Comparison of ENCODE assay signal across 29 cellular contexts in the genomic region with DNA sequence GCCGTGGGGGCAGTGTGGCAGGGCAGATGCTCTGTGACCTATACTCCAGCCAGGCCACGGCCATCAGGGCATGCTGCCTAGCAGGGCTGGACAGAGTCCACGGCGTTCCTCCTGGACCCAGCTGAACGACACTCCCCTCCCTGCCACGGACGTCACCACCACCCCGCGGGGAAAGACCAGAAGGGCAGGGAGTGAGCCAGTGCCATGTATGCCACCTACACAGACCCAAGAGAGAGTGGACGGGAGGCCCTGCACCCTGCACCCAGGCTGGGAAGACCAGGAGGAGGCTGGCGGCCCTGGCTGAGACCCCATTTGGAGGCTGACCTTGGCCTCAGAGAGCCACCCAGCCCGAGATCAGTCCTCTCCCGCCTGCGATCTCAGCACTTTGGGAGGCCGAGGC.
DNase-seq lines count a peak whose midpoint lies in the region; ATAC-seq and TF ChIP-seq lines count a peak whose summit lies in the region.
"Had no signal": no experiment of that assay in that cellular context is flagged by ENCODE, and none has a peak within 500 bp of the region (broad histone marks: within the 10 kb centered on the region; RNA-seq: fewer than 3 reads in every experiment).

No MANE protein-coding gene starts in this region.

- H3K27ac ChIP-seq in RWPE2 (ENCODE audit: poor library complexity, severe bottlenecking) (no peak overlapping the region), aorta (ENCODE audit: low read depth in 1 of 2, low read length in 2 of 2) (no peak overlapping the region), SK-N-SH (ENCODE audit: low read depth in 2 of 2, low read length in 1 of 2) (no peak overlapping the region)
- no peak overlapping the region for H3K27ac ChIP-seq in naive thymus-derived CD4-positive, alpha-beta T cell (ENCODE audit: low read depth, low read length)
- H3K27ac ChIP-seq: parathyroid adenoma had no signal

- intact Hi-C loops in left cardiac atrium (cut with DNase I) (no loop called here), aorta (cut with DNase I) (loop anchor here in 1 of 2 donors (5.0 kb wide), 1 partner anchor 140 kb away; the partner anchor contains the start of genes TACC3 and TMEM129)
- intact Hi-C loops in naive thymus-derived CD4-positive, alpha-beta T cell (cut with micrococcal nuclease), result no loop called here

- H3K9me2 ChIP-seq in SK-N-SH, result no peaks in the 10 kb centered on the region

- H3F3A ChIP-seq in SK-N-SH (replicated peaks; ENCODE audit: insufficient read depth), result peaks cover 16% of the 10 kb centered on the region

- WGBS in aorta, 2 donors, result 49 to 58% methylated on average over 15 of the region's 15 CpGs
- 69% methylated on average over 9 of the region's 15 CpGs for WGBS in SK-N-SH (ENCODE audit: low lambda C conversion rate)

- no peaks in the 10 kb centered on the region for H3K9me3 ChIP-seq in RWPE2 (ENCODE audit: severe bottlenecking)
- H3K9me3 ChIP-seq in naive thymus-derived CD4-positive, alpha-beta T cell (ENCODE audit: control insufficient read depth in 2 of 3, low read length in 3 of 3), result no peaks in the 10 kb centered on the region
- H3K9me3 ChIP-seq in aorta (ENCODE audit: control insufficient read depth, low read length), result no peaks in the 10 kb centered on the region
- H3K9me3 ChIP-seq in SK-N-SH, result no peaks in the 10 kb centered on the region
- H3K9me3 ChIP-seq: Caco-2, HAP-1, tibial nerve had no signal

- peak; percentile 56 for DNase-seq in RWPE2 (ENCODE audit: low spot score)
- peak; percentile 74 for DNase-seq in left cardiac atrium
- DNase-seq in naive thymus-derived CD4-positive, alpha-beta T cell, result no peak
- DNase-seq in aorta, result peak; percentile 45 to 76
- no peak for DNase-seq in activated CD8-positive, alpha-beta memory T cell treated with anti-CD3 and anti-CD28 coated beads, Interleukin-2, amount 50 U/mL, for 4 hours
- no peak for DNase-seq in SK-N-SH
- no peak for DNase-seq in NCI-H1048 (lab: John Stamatoyannopoulos, UW)
- DNase-seq: activated B cell treated with CpG ODN at 0.5 μM for 24 hours; activated CD4-positive, alpha-beta T cell treated with anti-CD3 and anti-CD28 coated beads, Interleukin-2, amount 50 U/mL, for 1 hour; activated CD8-positive, alpha-beta memory T cell treated with anti-CD3 and anti-CD28 coated beads, Interleukin-2, amount 10 ng/mL, durations not matched to agents 7 days and 5 days; activated gamma-delta T cell treated with Interleukin-2 at 50 U/mL for 16 hours; activated naive CD8-positive, alpha-beta T cell treated with anti-CD3 and anti-CD28 coated beads, Interleukin-2, amount 50 U/mL, for 24 hours; activated T-cell treated with anti-CD3 and anti-CD28 coated beads, Interleukin-2, amount 50 U/mL, for 48 hours; Caco-2; caudate nucleus; DMS53; mammary epithelial cell; NCI-H1105; NCI-H1930; NCI-H510A treated with DMSO at 0.1 percent for 48 hours; stimulated activated CD4-positive, alpha-beta T cell treated with anti-CD3 and anti-CD28 coated beads, Interleukin-4, amount 100 ng/mL, for 24 hours; T-helper 1 cell had no signal

- peaks cover 0 to 2% (median 0%) of the 10 kb centered on the region in 5 donors for H3K27me3 Mint-ChIP-seq in naive thymus-derived CD4-positive, alpha-beta T cell
- H3K27me3 Mint-ChIP-seq: activated B cell treated with CpG ODN at 0.5 μM for 24 hours; activated CD8-positive, alpha-beta memory T cell treated with anti-CD3 and anti-CD28 coated beads, Interleukin-2, amount 10 ng/mL, durations not matched to agents 7 days and 5 days had no signal

- CTCF ChIA-PET in naive thymus-derived CD4-positive, alpha-beta T cell (lab: Charles Lee), result interaction anchor here (0.9 to 1.0 kb wide), 3 partner anchors 9 to 23 kb away, joined by 3 to 5 read pairs (median 3); no protein-coding TSS in a partner anchor
- CTCF ChIA-PET in SK-N-SH (lab: Yijun Ruan, JAX), result interaction anchor here (0.9 to 3.7 kb wide), 5 partner anchors 8 to 47 kb away, joined by 3 to 16 read pairs (median 4); no protein-coding TSS in a partner anchor

- no peak overlapping the region for H3K9ac ChIP-seq in SK-N-SH
- H3K9ac ChIP-seq: parathyroid adenoma had no signal

- TF ChIP-seq EP300 in SK-N-SH (IDR thresholded peaks at IDR 0.05; ENCODE audit: borderline replicate concordance in 1 of 2, low read depth in 1 of 2, low read length in 1 of 2), result no peak

- peaks cover 0 to 14% (median 5%) of the 10 kb centered on the region in 7 donors for H3K4me1 Mint-ChIP-seq in naive thymus-derived CD4-positive, alpha-beta T cell

- H2AFZ ChIP-seq in SK-N-SH (ENCODE audit: low read depth), result no peak overlapping the region
- H2AFZ ChIP-seq: parathyroid adenoma had no signal

- H3K79me2 ChIP-seq in SK-N-SH (ENCODE audit: insufficient read depth), result no peaks in the 10 kb centered on the region
- H3K79me2 ChIP-seq: parathyroid adenoma had no signal

- H3K27me3 ChIP-seq in RWPE2 (ENCODE audit: insufficient read depth, poor library complexity, severe bottlenecking), result no peaks in the 10 kb centered on the region
- H3K27me3 ChIP-seq in naive thymus-derived CD4-positive, alpha-beta T cell (ENCODE audit: control insufficient read depth in 2 of 2, insufficient read depth in 2 of 2, low read length in 2 of 2), result no peaks in the 10 kb centered on the region
- H3K27me3 ChIP-seq in aorta (ENCODE audit: control insufficient read depth in 1 of 2, insufficient read depth in 2 of 2, low read length in 1 of 2), result no peaks in the 10 kb centered on the region
- no peaks in the 10 kb centered on the region for H3K27me3 ChIP-seq in SK-N-SH (ENCODE audit: insufficient read depth)
- H3K27me3 ChIP-seq: BLaER1 treated with 17β-estradiol and CSF1 and Interleukin-3, amounts not matched to agents 10 nM and 100 nM had no signal

- TF ChIP-seq CTCF in RWPE2 (IDR thresholded peaks at IDR 0.05; ENCODE audit: poor library complexity, severe bottlenecking) (no peak), SK-N-SH (IDR thresholded peaks at IDR 0.05) (no peak)

- no peak for TF ChIP-seq RAD21 in SK-N-SH (IDR thresholded peaks at IDR 0.05; ENCODE audit: low read length)

- H3K36me3 ChIP-seq in RWPE2 (ENCODE audit: low read depth) (no peaks in the 10 kb centered on the region), aorta (ENCODE audit: control insufficient read depth in 1 of 2, insufficient read depth in 2 of 2, low read length in 1 of 2) (no peaks in the 10 kb centered on the region), SK-N-SH (replicated peaks in 1 of 2; ENCODE audit: control insufficient read depth in 1 of 2, insufficient read depth in 2 of 2, low read length in 1 of 2) (no peaks in the 10 kb centered on the region)
- peaks cover 0 to 4% (median 0%) of the 10 kb centered on the region in 3 experiments for H3K36me3 ChIP-seq in naive thymus-derived CD4-positive, alpha-beta T cell (ENCODE audit: control insufficient read depth in 2 of 3, insufficient read depth in 3 of 3, low read length in 3 of 3)
- H3K36me3 ChIP-seq: BLaER1 treated with 17β-estradiol and CSF1 and Interleukin-3, amounts not matched to agents 10 nM and 100 nM; HAP-1; tibial nerve had no signal

- H3K4me1 ChIP-seq in RWPE2 (ENCODE audit: insufficient read depth, poor library complexity, severe bottlenecking), result no peaks in the 10 kb centered on the region
- H3K4me1 ChIP-seq in naive thymus-derived CD4-positive, alpha-beta T cell (ENCODE audit: control insufficient read depth in 2 of 2, insufficient read depth in 2 of 2, low read length in 2 of 2), result peaks cover 0 to 5% of the 10 kb centered on the region in 2 donors
- H3K4me1 ChIP-seq in aorta (ENCODE audit: control insufficient read depth in 1 of 2, insufficient read depth in 2 of 2, low read length in 2 of 2), result no peaks in the 10 kb centered on the region
- H3K4me1 ChIP-seq in SK-N-SH (ENCODE audit: control insufficient read depth in 1 of 2, insufficient read depth in 2 of 2, low read depth in 1 of 2, low read length in 1 of 2), result peaks cover 0 to 11% of the 10 kb centered on the region in 2 experiments; a peak in 1 of 4 replicates
- H3K4me1 ChIP-seq: parathyroid adenoma had no signal

- POLR2A ChIA-PET in naive thymus-derived CD4-positive, alpha-beta T cell (lab: Charles Lee), result no interaction called here
- POLR2A ChIA-PET in SK-N-SH (lab: Yijun Ruan, JAX), result no interaction called here

- H3K4me3 ChIP-seq in RWPE2 (ENCODE audit: severe bottlenecking), result no peak overlapping the region
- no peak overlapping the region for H3K4me3 ChIP-seq in naive thymus-derived CD4-positive, alpha-beta T cell (ENCODE audit: low read length)
- no peak overlapping the region for H3K4me3 ChIP-seq in aorta (ENCODE audit: low read length in 2 of 2)
- no peak overlapping the region for H3K4me3 ChIP-seq in SK-N-SH (ENCODE audit: low read depth in 2 of 2, low read length in 1 of 2)
- H3K4me3 ChIP-seq: BLaER1 treated with 17β-estradiol and CSF1 and Interleukin-3, amounts not matched to agents 10 nM and 100 nM; HAP-1; tibial nerve had no signal

- peak overlapping the region in 5 of 9 donors; percentile 39 to 72 (median 46) for H3K27ac Mint-ChIP-seq in naive thymus-derived CD4-positive, alpha-beta T cell
- H3K27ac Mint-ChIP-seq: activated naive CD8-positive, alpha-beta T cell treated with anti-CD3 and anti-CD28 coated beads, Interleukin-2, amount 50 U/mL, for 24 hours; nephron had no signal

- peaks cover 0 to 5% (median 0%) of the 10 kb centered on the region in 11 donors for H3K9me3 Mint-ChIP-seq in naive thymus-derived CD4-positive, alpha-beta T cell
- H3K9me3 Mint-ChIP-seq: activated naive CD8-positive, alpha-beta T cell treated with anti-CD3 and anti-CD28 coated beads, Interleukin-2, amount 50 U/mL, for 24 hours had no signal

- no peaks in the 10 kb centered on the region for H4K20me1 ChIP-seq in SK-N-SH (ENCODE audit: insufficient read depth)

- no peak overlapping the region for H3K4me3 Mint-ChIP-seq in naive thymus-derived CD4-positive, alpha-beta T cell
- H3K4me3 Mint-ChIP-seq: activated CD8-positive, alpha-beta memory T cell treated with anti-CD3 and anti-CD28 coated beads, Interleukin-2, amount 10 ng/mL, durations not matched to agents 7 days and 5 days; activated naive CD8-positive, alpha-beta T cell treated with anti-CD3 and anti-CD28 coated beads, Interleukin-2, amount 50 U/mL, for 24 hours had no signal

- H3K4me2 ChIP-seq in SK-N-SH, result no peak overlapping the region

- H3K36me3 Mint-ChIP-seq in naive thymus-derived CD4-positive, alpha-beta T cell, result no peaks in the 10 kb centered on the region
- H3K36me3 Mint-ChIP-seq: activated CD8-positive, alpha-beta memory T cell treated with anti-CD3 and anti-CD28 coated beads, Interleukin-2, amount 10 ng/mL, durations not matched to agents 7 days and 5 days had no signal

- no peak for ATAC-seq in RWPE2 (ENCODE audit: low read depth)
- ATAC-seq in left cardiac atrium, result peak in 1 of 2 donors; percentile 7
- ATAC-seq in naive thymus-derived CD4-positive, alpha-beta T cell, result no peak
- ATAC-seq in aorta (ENCODE audit: low FRiP score), result no peak
- ATAC-seq: activated CD8-positive, alpha-beta memory T cell treated with anti-CD3 and anti-CD28 coated beads, Interleukin-2, amount 10 ng/mL, durations not matched to agents 7 days and 5 days; activated naive CD8-positive, alpha-beta T cell treated with anti-CD3 and anti-CD28 coated beads, Interleukin-2, amount 50 U/mL, for 24 hours; esophagus mucosa; sciatic nerve had no signal

TF ChIP-seq in SK-N-SH, 30 proteins besides CTCF, POLR2A, EP300 and RAD21 (continues in another document):
- no peak for TF ChIP-seq TCF12 (IDR thresholded peaks at IDR 0.05)
- no peak for TF ChIP-seq NRF1 (IDR thresholded peaks at IDR 0.05; ENCODE audit: low read depth, low read length)

Comparison
In these comparisons a context has a peak if more than half of its experiments do, and no peak if none do; other contexts are left out.
1. DNase-seq: peak in RWPE2 (single experiment), left cardiac atrium (single experiment) and aorta (2 of 2); none in naive thymus-derived CD4-positive, alpha-beta T cell (0 of 9), activated CD8-positive, alpha-beta memory T cell treated with anti-CD3 and anti-CD28 coated beads, Interleukin-2, amount 50 U/mL, for 4 hours (single experiment), SK-N-SH (single experiment) and NCI-H1048 (single experiment).